Comparison of ENCODE assay signal across 14 cellular contexts in the genomic region with DNA sequence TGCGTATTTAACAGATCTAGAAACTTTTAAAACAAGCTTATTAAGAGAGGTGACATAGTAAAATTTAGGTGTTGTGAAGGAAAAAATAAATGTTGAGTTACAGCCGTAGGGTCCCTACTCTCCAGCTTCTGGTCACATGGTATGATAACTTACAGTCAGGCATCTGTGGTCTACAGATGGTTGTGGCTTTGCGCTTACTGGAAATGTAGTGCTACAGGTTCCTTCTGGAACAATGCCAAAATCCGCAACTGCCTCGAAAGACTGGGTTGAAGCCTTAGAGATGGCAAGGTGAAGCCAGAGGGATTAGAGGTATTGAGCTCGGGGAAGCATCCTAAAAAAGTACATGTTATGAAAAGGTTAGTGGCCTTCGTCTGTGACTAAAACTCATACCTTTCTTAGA.
"Had no signal": no experiment of that assay in that cellular context is flagged by ENCODE, and none has a peak within 500 bp of the region (broad histone marks: within the 10 kb centered on the region; RNA-seq: fewer than 3 reads in every experiment).

No MANE protein-coding gene starts in this region.

- DNase-seq: activated CD4-positive, alpha-beta T cell treated with anti-CD3 and anti-CD28 coated beads, Interleukin-2, amount 50 U/mL, for 48 hours; activated CD4-positive, CD25-positive, alpha-beta regulatory T cell treated with anti-CD3 and anti-CD28 coated beads, Interleukin-2, amount 50 U/mL, for 72 hours; activated gamma-delta T cell treated with Interleukin-2 at 50 U/mL for 16 hours; activated naive CD8-positive, alpha-beta T cell treated with anti-CD3 and anti-CD28 coated beads, Interleukin-2, amount 10 ng/mL, durations not matched to agents 7 days and 5 days; activated T-cell treated with anti-CD3 and anti-CD28 coated beads, Interleukin-2, amount 50 U/mL, for 48 hours; anterior cingulate cortex; dermis blood vessel endothelial cell; erythroblast; lower lobe of right lung; pancreas; stimulated activated CD4-positive, alpha-beta T cell treated with anti-CD3 and anti-CD28 coated beads, Interleukin-4, amount 100 ng/mL, for 24 hours; stimulated activated naive CD8-positive, alpha-beta T cell treated with anti-CD3 and anti-CD28 coated beads, Interleukin-15, amount 100 ng/mL, for 72 hours; testis; upper lobe of right lung had no signal

- ATAC-seq: lower lobe of right lung; pancreas; stimulated activated naive CD8-positive, alpha-beta T cell treated with anti-CD3 and anti-CD28 coated beads, Interleukin-15, amount 100 ng/mL, for 72 hours; upper lobe of right lung had no signal
